In the genomic region with DNA sequence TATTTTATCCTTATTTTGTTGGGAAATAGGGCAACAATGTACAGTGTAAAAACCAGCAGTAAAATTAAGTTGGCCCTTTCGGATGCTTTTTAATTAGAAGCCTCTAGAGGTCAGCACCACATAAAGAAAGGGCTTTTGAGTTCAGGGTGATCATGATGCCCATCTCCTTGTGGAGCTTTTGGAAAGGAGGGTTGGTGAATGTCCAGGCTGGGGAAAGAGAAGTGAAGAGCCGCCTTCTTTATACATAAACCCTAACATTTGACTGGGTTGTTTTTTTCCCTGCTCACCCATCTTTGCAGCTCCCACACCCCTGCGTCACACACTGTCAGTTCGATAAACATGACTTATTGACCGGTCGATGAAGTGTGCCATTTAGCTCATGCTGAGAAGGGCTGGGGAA, we compare ENCODE assay signal across 8 cellular contexts. TPM values are rescaled to one million over a fixed set of nuclear protein-coding genes. Genes with fewer than 3 reads are reported as not detected.
DNase-seq lines count a peak whose midpoint lies in the region; ATAC-seq and TF ChIP-seq lines count a peak whose summit lies in the region.

No MANE protein-coding gene starts in this region.

- in situ Hi-C loops in KBM-7 (cut with MboI; ENCODE audit: low pct_unique_long_range_greater_than_20kb, low sequenced_read_pairs): no loop called here

- TF ChIP-seq CTCF in lower lobe of right lung (IDR thresholded peaks at IDR 0.05): peak; percentile 54
- TF ChIP-seq CTCF in ovary (IDR thresholded peaks at IDR 0.05): no peak

- H3K9me3 ChIP-seq in lower lobe of right lung (no peaks in the 10 kb centered on the region), ovary (no peaks in the 10 kb centered on the region)

- intact Hi-C loops in lower lobe of right lung (cut with DNase I): no loop called here
- intact Hi-C loops in ovary (cut with DNase I): loop anchor here in 1 of 4 donors (10.0 kb wide), 1 partner anchor 120 kb away; the partner anchor contains the start of gene ZNRF2

- ATAC-seq in lower lobe of right lung (peak; percentile 60 to 70), HG03469 (IDR thresholded peaks at IDR 0.05; ENCODE audit: unreplicated experiment) (no peak)

- no peak for TF ChIP-seq EP300 in ovary (IDR thresholded peaks at IDR 0.05)

- WGBS in ovary, 3 donors: 79 to 83% (median 81%) methylated on average over 6 of the region's 6 CpGs

- DNase-seq in GM03348 (ENCODE audit: low spot score) (peak; percentile 75), KBM-7 (peak; percentile 79), OCI-M1 (lab: John Stamatoyannopoulos, UW) (peak; percentile 67), lower lobe of right lung (no peak), ovary (no peak)
- DNase-seq in activated T-cell treated with anti-CD3 and anti-CD28 coated beads, Interleukin-2, amount 50 U/mL, for 1 hour: no peak

- TF ChIP-seq POLR2A in ovary (IDR thresholded peaks at IDR 0.05): no peak

- no peak overlapping the region for H3K4me3 ChIP-seq in lower lobe of right lung
- H3K4me3 ChIP-seq in ovary: no peak overlapping the region

- H3K27ac ChIP-seq in cingulate gyrus (ENCODE audit: low read depth, low read length) (peak overlapping the region; percentile 85), lower lobe of right lung (no peak overlapping the region), ovary (no peak overlapping the region)

- no peaks in the 10 kb centered on the region for H3K27me3 ChIP-seq in lower lobe of right lung (ENCODE audit: low read depth)
- H3K27me3 ChIP-seq in ovary: no peaks in the 10 kb centered on the region

- H3K36me3 ChIP-seq in lower lobe of right lung: no peaks in the 10 kb centered on the region
- H3K36me3 ChIP-seq in ovary: no peaks in the 10 kb centered on the region

- H3K4me1 ChIP-seq in lower lobe of right lung: peaks cover 52% of the 10 kb centered on the region
- peaks cover 6% of the 10 kb centered on the region for H3K4me1 ChIP-seq in ovary (ENCODE audit: insufficient read depth)

RNA-seq across cellular contexts. Expression of gene MTURN, which starts 29.8 kb away (rescaled TPM):
- 39.4 TPM for total RNA-seq in lower lobe of right lung
- 10 to 100 TPM; 14.7 to 65.1 (median 40.4) TPM for total RNA-seq in ovary
- 10 to 100 TPM; 29.8 to 45.3 TPM for polyA plus RNA-seq in ovary

Comparison
In these comparisons a context has a peak if more than half of its experiments do, and no peak if none do; other contexts are left out.
1. DNase-seq: peak in GM03348 (single experiment), KBM-7 (single experiment) and OCI-M1 (single experiment); none in lower lobe of right lung (single experiment), activated T-cell treated with anti-CD3 and anti-CD28 coated beads, Interleukin-2, amount 50 U/mL, for 1 hour (single experiment) and ovary (0 of 5).